ENCODE assay signal across 8 cellular contexts in genomic region chr14:21070083-21070609, GRCh38. TPM values are rescaled to one million over a fixed set of nuclear protein-coding genes. Genes with fewer than 3 reads are reported as not detected.
DNase-seq lines count a peak whose midpoint lies in the region; FAIRE-seq and TF ChIP-seq lines count a peak whose summit lies in the region.

TSS of gene ARHGEF40 (plus strand) at chr14:21070304. CDS start at chr14:21070397, 93 bp downstream.

- in situ Hi-C loops in GM13977 (cut with MboI; ENCODE audit: low pct_unique_long_range_greater_than_20kb, low sequenced_read_pairs, unreplicated experiment), result no loop called here

- TF ChIP-seq CTCF in AG04449 (IDR thresholded peaks at IDR 0.05; ENCODE audit: insufficient read depth, low read length, missing control alignments), result no peak
- TF ChIP-seq CTCF in GM13977 (IDR thresholded peaks at IDR 0.05; ENCODE audit: extremely low read depth, insufficient read depth, missing control alignments), result no peak
- TF ChIP-seq CTCF in kidney epithelial cell (IDR thresholded peaks at IDR 0.05; ENCODE audit: insufficient read depth, low read length, poor library complexity, severe bottlenecking), result no peak

- POLR2A ChIA-PET in AG04449 (lab: Yijun Ruan, JAX), result interaction anchor here (1.5 to 3.6 kb wide), 11 partner anchors 9 to 55 kb away, joined by 4 to 42 read pairs (median 10); partner anchors contain the start of gene TMEM253

- H3K9me3 ChIP-seq in small intestine (ENCODE audit: control insufficient read depth, low read depth), result no peaks in the 10 kb centered on the region

- H3K36me3 ChIP-seq in kidney epithelial cell (ENCODE audit: control insufficient read depth, insufficient read depth, low read length) (peaks cover 4% of the 10 kb centered on the region), small intestine (ENCODE audit: control insufficient read depth in 2 of 2, insufficient read depth in 2 of 2, low read length in 2 of 2) (peaks cover 0 to 2% of the 10 kb centered on the region in 2 donors)

- peaks cover 0 to 4% of the 10 kb centered on the region in 2 donors for H3K4me1 ChIP-seq in small intestine (ENCODE audit: control insufficient read depth in 2 of 2, insufficient read depth in 1 of 2, low read depth in 1 of 2, low read length in 1 of 2)

- H3K27ac ChIP-seq in cingulate gyrus (ENCODE audit: low read depth, low read length) (peak within 1 kb of the TSS; percentile 95), small intestine (ENCODE audit: low read depth in 1 of 2, low read length in 1 of 2) (peak within 1 kb of the TSS; percentile 57 to 88)

- peak within 1 kb of the TSS; percentile 81 for H3K4me3 ChIP-seq in AG04449 (ENCODE audit: low read depth, low read length)
- H3K4me3 ChIP-seq in kidney epithelial cell (ENCODE audit: low read depth, low read length), result peak within 1 kb of the TSS; percentile 81
- H3K4me3 ChIP-seq in small intestine (ENCODE audit: low read depth in 1 of 2, low read length in 2 of 2), result peak within 1 kb of the TSS; percentile 67 to 68

- CTCF ChIA-PET in AG04449 (lab: Yijun Ruan, JAX), result interaction anchor here (0.6 to 6.6 kb wide), 12 partner anchors 9 to 654 kb away, joined by 3 to 164 read pairs (median 16); partner anchors contain the start of gene TMEM253

- H3K27me3 ChIP-seq in kidney epithelial cell (ENCODE audit: control insufficient read depth, insufficient read depth, low read length) (no peaks in the 10 kb centered on the region), small intestine (ENCODE audit: control insufficient read depth in 2 of 2, insufficient read depth in 2 of 2, low read length in 2 of 2) (no peaks in the 10 kb centered on the region)

- FAIRE-seq in small intestine (lab: Jason Lieb, UNC), result no peak

- DNase-seq in AG04449 (ENCODE audit: low read depth, low spot score) (no peak), GM13977 (ENCODE audit: low spot score) (peak; percentile 62), RPMI7951 (ENCODE audit: low read depth) (peak; percentile 70), kidney epithelial cell (ENCODE audit: low read depth) (no peak), small intestine (peak; percentile 37), NCI-H2171 treated with DMSO at 0.1 percent for 48 hours (lab: John Stamatoyannopoulos, UW) (no peak), retina (no peak)

- 0 to 1% (median 0%) methylated on average over 19 to 63 of the region's 63 CpGs for WGBS in small intestine, 3 donors

RNA-seq across cellular contexts. Expression of gene ARHGEF40, which starts in this region (rescaled TPM):
- total RNA-seq in RPMI7951 (2014; rRNA removed; shearing (Covaris generic)), result 26.0 and 38.4 TPM in 2 replicates
- 59.4 and 59.7 TPM in 2 replicates for total RNA-seq in kidney epithelial cell
- polyA plus RNA-seq in small intestine, result 10 to 100 TPM in 1 of 3 donors, 1 to 10 TPM in 2; 2.2 to 10.8 (median 3.5) TPM

Comparison
In these comparisons a context has a peak if more than half of its experiments do, and no peak if none do; other contexts are left out.
1. DNase-seq: peak in GM13977 (single experiment), RPMI7951 (single experiment) and small intestine (single experiment); none in AG04449 (single experiment), kidney epithelial cell (single experiment), NCI-H2171 treated with DMSO at 0.1 percent for 48 hours (single experiment) and retina (single experiment).
2. Peak in every context shown above with its lines, with median percentiles within 50 percentile points of each other: H3K4me3 ChIP-seq.